Comparison of ENCODE assay signal across 19 cellular contexts in the genomic region with DNA sequence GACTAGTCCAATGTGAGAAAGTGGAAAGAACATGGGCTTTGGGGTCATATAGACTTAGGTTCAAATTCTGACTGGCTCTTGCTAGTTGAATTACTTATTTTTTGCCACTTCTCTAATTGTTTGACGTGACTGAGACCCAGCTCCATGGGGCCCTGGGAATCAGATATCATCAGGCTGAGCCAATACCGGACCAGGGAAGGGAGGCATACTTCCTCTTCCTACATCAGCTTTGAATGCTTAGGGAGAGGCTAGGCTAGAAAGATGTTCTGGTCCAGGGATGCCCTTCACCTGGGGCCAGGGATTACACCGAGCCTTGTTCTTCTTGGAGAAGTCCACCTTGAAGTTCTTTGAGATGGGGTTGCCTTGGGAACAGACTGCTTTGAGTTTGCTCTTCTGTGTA. TPM values are rescaled to one million over a fixed set of nuclear protein-coding genes. Genes with fewer than 3 reads are reported as not detected.
DNase-seq lines count a peak whose midpoint lies in the region; ATAC-seq and TF ChIP-seq lines count a peak whose summit lies in the region.
"Had no signal": no experiment of that assay in that cellular context is flagged by ENCODE, and none has a peak within 500 bp of the region (broad histone marks: within the 10 kb centered on the region; RNA-seq: fewer than 3 reads in every experiment).

No MANE protein-coding gene starts in this region.

- no peaks in the 10 kb centered on the region for H3K4me1 ChIP-seq in CD8-positive, alpha-beta T cell (ENCODE audit: insufficient read depth, low read length)
- H3K4me1 ChIP-seq in gastroesophageal sphincter, result no peaks in the 10 kb centered on the region
- H3K4me1 ChIP-seq: A549, Peyer's patch had no signal

- H3K9me3 Mint-ChIP-seq in CD8-positive, alpha-beta T cell, result no peaks in the 10 kb centered on the region
- H3K9me3 Mint-ChIP-seq: CD4-positive, alpha-beta memory T cell; T-cell had no signal

- CTCF ChIA-PET in CD8-positive, alpha-beta T cell (lab: Charles Lee), result no interaction called here

- H3K9me3 ChIP-seq in CD8-positive, alpha-beta T cell (ENCODE audit: low read length), result no peaks in the 10 kb centered on the region
- H3K9me3 ChIP-seq in gastroesophageal sphincter, result no peaks in the 10 kb centered on the region
- H3K9me3 ChIP-seq: A549, Peyer's patch had no signal

- H3K36me3 Mint-ChIP-seq in CD8-positive, alpha-beta T cell, result no peaks in the 10 kb centered on the region
- H3K36me3 Mint-ChIP-seq: CD4-positive, alpha-beta memory T cell; T-cell had no signal

- WGBS in gastroesophageal sphincter (ENCODE audit: low coverage in 1 of 2), 2 donors, result 58% methylated on average over 2 of the region's 3 CpGs; no CpG with 5 or more reads in 1 of the 2 donors

- ATAC-seq in CD8-positive, alpha-beta T cell, result no peak
- ATAC-seq in GM21515 (IDR thresholded peaks at IDR 0.05; ENCODE audit: unreplicated experiment) (no peak), gastroesophageal sphincter (no peak)
- ATAC-seq: T-cell had no signal

- no peak for TF ChIP-seq EP300 in gastroesophageal sphincter (IDR thresholded peaks at IDR 0.05)

- no peaks in the 10 kb centered on the region for H3K27me3 ChIP-seq in CD8-positive, alpha-beta T cell (ENCODE audit: insufficient read depth, low read length)
- H3K27me3 ChIP-seq in gastroesophageal sphincter, result no peaks in the 10 kb centered on the region
- H3K27me3 ChIP-seq: Peyer's patch had no signal

- peak; percentile 39 for DNase-seq in SKM-1 treated with dmso at 0.1 percent for 144 hours (lab: John Stamatoyannopoulos, UW; ENCODE audit: unreplicated experiment)
- DNase-seq in SKM-1 (lab: John Stamatoyannopoulos, UW; ENCODE audit: unreplicated experiment), result no peak
- DNase-seq in NB4 (ENCODE audit: low read depth), result peak; percentile 26
- peak; percentile 30 for DNase-seq in UCSD-AML1 (lab: John Stamatoyannopoulos, UW; ENCODE audit: unreplicated experiment)
- no peak for DNase-seq in CD8-positive, alpha-beta T cell
- DNase-seq: Calu3; CD4-positive, alpha-beta memory T cell; MM.1S; NCI-H187; NCI-H2107; NCI-H226; NCI-H524; Peyer's patch; T-cell had no signal

- no peaks in the 10 kb centered on the region for H3K4me1 Mint-ChIP-seq in CD8-positive, alpha-beta T cell (ENCODE audit: low read depth)
- H3K4me1 Mint-ChIP-seq: CD4-positive, alpha-beta memory T cell; T-cell had no signal

- TF ChIP-seq POLR2A in NB4 (IDR thresholded peaks at IDR 0.05; ENCODE audit: extremely low read depth, insufficient read length), result no peak
- no peak for TF ChIP-seq POLR2A in gastroesophageal sphincter (IDR thresholded peaks at IDR 0.05)

- no peak overlapping the region for H3K4me3 ChIP-seq in NB4 (ENCODE audit: low read depth, low read length)
- H3K4me3 ChIP-seq in CD8-positive, alpha-beta T cell (ENCODE audit: low read depth, low read length), result no peak overlapping the region
- H3K4me3 ChIP-seq in gastroesophageal sphincter, result no peak overlapping the region
- H3K4me3 ChIP-seq: A549, Peyer's patch had no signal

- no peak overlapping the region for H3K27ac Mint-ChIP-seq in CD8-positive, alpha-beta T cell
- H3K27ac Mint-ChIP-seq: CD4-positive, alpha-beta memory T cell; T-cell had no signal

- no peak overlapping the region for H3K4me3 Mint-ChIP-seq in CD8-positive, alpha-beta T cell
- H3K4me3 Mint-ChIP-seq: CD4-positive, alpha-beta memory T cell; T-cell had no signal

- H3K27ac ChIP-seq in CD8-positive, alpha-beta T cell (ENCODE audit: low read depth, low read length), result no peak overlapping the region
- no peak overlapping the region for H3K27ac ChIP-seq in gastroesophageal sphincter
- H3K27ac ChIP-seq: A549, Peyer's patch had no signal

- TF ChIP-seq CTCF in NB4 (IDR thresholded peaks at IDR 0.05; ENCODE audit: low read depth, low read length) (no peak), gastroesophageal sphincter (IDR thresholded peaks at IDR 0.05) (no peak)
- no peak for TF ChIP-seq CTCF in CD8-positive, alpha-beta T cell (IDR thresholded peaks at IDR 0.05)

- POLR2A ChIA-PET in CD8-positive, alpha-beta T cell (lab: Charles Lee), result interaction anchor here (0.6 kb wide), 1 partner anchor 19 kb away, joined by 3 read pairs; no protein-coding TSS in a partner anchor

- intact Hi-C loops in CD8-positive, alpha-beta T cell (cut with DNase I, micrococcal nuclease), result no loop called here

- H3K36me3 ChIP-seq in CD8-positive, alpha-beta T cell (ENCODE audit: insufficient read depth, low read length), result no peaks in the 10 kb centered on the region
- no peaks in the 10 kb centered on the region for H3K36me3 ChIP-seq in gastroesophageal sphincter
- H3K36me3 ChIP-seq: Peyer's patch had no signal

- no peaks in the 10 kb centered on the region for H3K27me3 Mint-ChIP-seq in CD8-positive, alpha-beta T cell (ENCODE audit: low read depth)

RNA-seq across cellular contexts. Expression of a gene that starts 3.7 kb away (rescaled TPM):
- total RNA-seq in CD8-positive, alpha-beta T cell, result not detected
- total RNA-seq in gastroesophageal sphincter, result not detected
- total RNA-seq: Calu3; CD4-positive, alpha-beta memory T cell; HT-29; LHCN-M2; T-cell had no signal

RNA-seq across cellular contexts. Expression of a gene that starts 15.8 kb away (rescaled TPM):
- 1 to 10 TPM; 4.7 to 4.9 TPM for total RNA-seq in CD8-positive, alpha-beta T cell
- 10 to 100 TPM in 3 of 4 donors, 1 to 10 TPM in 1; 9.3 to 24.3 (median 14.0) TPM for total RNA-seq in gastroesophageal sphincter

RNA-seq across cellular contexts. Expression of a gene that starts 16.9 kb away (rescaled TPM):
- not detected for total RNA-seq in CD8-positive, alpha-beta T cell
- 10 to 100 TPM in 1 of 4 donors, 1 to 10 TPM in 3; 1.6 to 13.8 (median 5.7) TPM for total RNA-seq in gastroesophageal sphincter
- total RNA-seq: Calu3; CD4-positive, alpha-beta memory T cell; HT-29; Peyer's patch; T-cell had no signal

RNA-seq across cellular contexts. Expression of a gene that starts 18.3 kb away (rescaled TPM):
- not detected for total RNA-seq in CD8-positive, alpha-beta T cell
- not detected for total RNA-seq in gastroesophageal sphincter
- total RNA-seq: Calu3; CD4-positive, alpha-beta memory T cell; HT-29; LHCN-M2; Peyer's patch had no signal

RNA-seq across cellular contexts. Expression of a gene that starts 26.6 kb away (rescaled TPM):
- 1 to 10 TPM in 1 of 2 experiments, under 1 TPM in 1; 0.67 to 1.4 TPM for total RNA-seq in CD8-positive, alpha-beta T cell
- 10 to 100 TPM in 3 of 4 donors, 1 to 10 TPM in 1; 6.4 to 74.6 (median 52.0) TPM for total RNA-seq in gastroesophageal sphincter
- total RNA-seq: Calu3, HT-29 had no signal

Comparison
In these comparisons a context has a peak if more than half of its experiments do, and no peak if none do; other contexts are left out.
1. DNase-seq: peak in SKM-1 treated with dmso at 0.1 percent for 144 hours (single experiment), NB4 (single experiment) and UCSD-AML1 (single experiment); none in SKM-1 (single experiment) and CD8-positive, alpha-beta T cell (0 of 7).